In genomic region chr12:44158746-44159145, GRCh38 we compare ENCODE assay signal across 21 cellular contexts.
"Had no signal": no experiment of that assay in that cellular context is flagged by ENCODE, and none has a peak within 500 bp of the region (broad histone marks: within the 10 kb centered on the region; RNA-seq: fewer than 3 reads in every experiment).

No MANE protein-coding gene starts in this region.

- H3K36me3 ChIP-seq: brain microvascular endothelial cell, cardiac muscle cell had no signal

- H3K4me1 Mint-ChIP-seq: activated CD4-positive, alpha-beta T cell treated with anti-CD3 and anti-CD28 coated beads, Interleukin-2, amount 10 ng/mL, durations not matched to agents 7 days and 5 days; T-cell had no signal

- ATAC-seq: activated T-cell treated with anti-CD3 and anti-CD28 coated beads, Interleukin-2, amount 50 U/mL, for 4 hours; T-cell had no signal

- H3K4me3 Mint-ChIP-seq: activated B cell treated with CpG ODN at 0.5 μM for 24 hours; activated CD4-positive, alpha-beta memory T cell treated with anti-CD3 and anti-CD28 coated beads for 36 hours; activated CD4-positive, alpha-beta T cell treated with anti-CD3 and anti-CD28 coated beads, Interleukin-2, amount 10 ng/mL, durations not matched to agents 7 days and 5 days; activated naive CD4-positive, alpha-beta T cell treated with anti-CD3 and anti-CD28 coated beads for 36 hours; activated naive CD8-positive, alpha-beta T cell; activated T-cell treated with anti-CD3 and anti-CD28 coated beads, Interleukin-2, amount 50 U/mL, for 4 hours; T-cell had no signal

- DNase-seq: activated B cell treated with CpG ODN at 0.5 μM for 24 hours; activated CD4-positive, alpha-beta memory T cell treated with anti-CD3 and anti-CD28 coated beads for 36 hours; activated CD4-positive, alpha-beta T cell treated with anti-CD3 and anti-CD28 coated beads for 1 hour; activated CD4-positive, alpha-beta T cell treated with anti-CD3 and anti-CD28 coated beads, Interleukin-2, amount 10 ng/mL, durations not matched to agents 7 days and 5 days; activated CD8-positive, alpha-beta memory T cell treated with anti-CD3 and anti-CD28 coated beads for 24 hours; activated effector memory CD4-positive, alpha-beta T cell treated with anti-CD3 and anti-CD28 coated beads, Interleukin-2, amount 50 U/mL, for 16 hours; activated naive CD4-positive, alpha-beta T cell treated with anti-CD3 and anti-CD28 coated beads for 36 hours; activated T-cell treated with anti-CD3 and anti-CD28 coated beads, Interleukin-2, amount 50 U/mL, for 4 hours; brain microvascular endothelial cell; Kasumi-1; KBM-7; NCI-H1417 treated with DMSO at 0.1 percent for 48 hours; NCI-H2029 treated with DMSO at 0.1 percent for 48 hours; NCI-H748 treated with DMSO at 0.1 percent for 48 hours; SIG-M5; T-cell; T-helper 2 cell; T1000 had no signal

- H3K9me3 Mint-ChIP-seq: activated B cell treated with CpG ODN at 0.5 μM for 24 hours; activated CD4-positive, alpha-beta memory T cell treated with anti-CD3 and anti-CD28 coated beads for 36 hours; activated CD4-positive, alpha-beta T cell treated with anti-CD3 and anti-CD28 coated beads, Interleukin-2, amount 10 ng/mL, durations not matched to agents 7 days and 5 days; activated naive CD4-positive, alpha-beta T cell treated with anti-CD3 and anti-CD28 coated beads for 36 hours; activated T-cell treated with anti-CD3 and anti-CD28 coated beads, Interleukin-2, amount 50 U/mL, for 4 hours; T-cell had no signal

- H3K27ac Mint-ChIP-seq: activated B cell treated with CpG ODN at 0.5 μM for 24 hours; activated CD4-positive, alpha-beta memory T cell treated with anti-CD3 and anti-CD28 coated beads for 36 hours; activated CD4-positive, alpha-beta T cell treated with anti-CD3 and anti-CD28 coated beads, Interleukin-2, amount 10 ng/mL, durations not matched to agents 7 days and 5 days; activated naive CD4-positive, alpha-beta T cell treated with anti-CD3 and anti-CD28 coated beads for 36 hours; activated naive CD8-positive, alpha-beta T cell; T-cell had no signal

- H3K4me3 ChIP-seq: cardiac muscle cell, SK-N-MC had no signal

- H3K27ac ChIP-seq: brain microvascular endothelial cell, SK-N-MC had no signal

- H3K27me3 ChIP-seq: brain microvascular endothelial cell, cardiac muscle cell had no signal

- H3K36me3 Mint-ChIP-seq: activated CD4-positive, alpha-beta memory T cell treated with anti-CD3 and anti-CD28 coated beads for 36 hours; activated naive CD8-positive, alpha-beta T cell had no signal

- H3K27me3 Mint-ChIP-seq: activated B cell treated with CpG ODN at 0.5 μM for 24 hours; activated CD4-positive, alpha-beta memory T cell treated with anti-CD3 and anti-CD28 coated beads for 36 hours; activated CD4-positive, alpha-beta T cell treated with anti-CD3 and anti-CD28 coated beads, Interleukin-2, amount 10 ng/mL, durations not matched to agents 7 days and 5 days; activated naive CD8-positive, alpha-beta T cell; T-cell had no signal
